ENCODE assay signal across 1 cellular context in genomic region chr2:101064868-101065549, GRCh38.
A peak's percentile ranks its signal among the peaks of the same experiment; 100 is the strongest.
TF ChIP-seq lines count a peak whose summit lies in the region.

No MANE protein-coding gene starts in this region.

TF ChIP-seq in HepG2, 621 proteins besides CTCF, POLR2A, EP300 and RAD21 (continued from another document and continues in another):
- no peak for TF ChIP-seq TIGD3 (CRISPR knock-in tag; IDR thresholded peaks at IDR 0.05; ENCODE audit: borderline replicate concordance)
- peak; percentile 57; the same call in 1 of the 2 replicates for TF ChIP-seq IKZF5 (CRISPR knock-in tag; IDR thresholded peaks at IDR 0.05)
- 0 out of 2 replicates have a peak, but pooled peaks have one; percentile 29 for TF ChIP-seq SNAPC2 (CRISPR knock-in tag; IDR thresholded peaks at IDR 0.05)
- peak; percentile 69 for TF ChIP-seq TFAP4 (IDR thresholded peaks at IDR 0.05; ENCODE audit: borderline replicate concordance, low read depth)
- no peak for TF ChIP-seq PHF20 (CRISPR knock-in tag; IDR thresholded peaks at IDR 0.05)
- TF ChIP-seq ZUFSP (CRISPR knock-in tag; IDR thresholded peaks at IDR 0.05; ENCODE audit: borderline replicate concordance), result no peak
- TF ChIP-seq DPF2 (CRISPR knock-in tag; IDR thresholded peaks at IDR 0.05; ENCODE audit: borderline replicate concordance, low read depth), result peak; percentile 85
- peak; percentile 49 for TF ChIP-seq ZNF781 (CRISPR knock-in tag; IDR thresholded peaks at IDR 0.05; ENCODE audit: borderline replicate concordance, not compliant biosample characterization)
- TF ChIP-seq ZNF580 (CRISPR knock-in tag; IDR thresholded peaks at IDR 0.05; ENCODE audit: borderline replicate concordance, low read depth), result peak; percentile 54; the same call in 1 of the 2 replicates
- TF ChIP-seq ZNF772 (CRISPR knock-in tag; IDR thresholded peaks at IDR 0.05), result no peak
- no peak for TF ChIP-seq ZNF501 (CRISPR knock-in tag; IDR thresholded peaks at IDR 0.05)
- TF ChIP-seq SP1 (IDR thresholded peaks at IDR 0.05), result no peak
- TF ChIP-seq SP1 (CRISPR knock-in tag; IDR thresholded peaks at IDR 0.05), result no peak
- TF ChIP-seq TGIF2 (CRISPR knock-in tag; IDR thresholded peaks at IDR 0.05), result peak; percentile 69
- TF ChIP-seq CREM (IDR thresholded peaks at IDR 0.05), result peak; percentile 87
- no peak for TF ChIP-seq CREM (CRISPR knock-in tag; IDR thresholded peaks at IDR 0.05)
- TF ChIP-seq TBP (CRISPR knock-in tag; IDR thresholded peaks at IDR 0.05), result no peak
- peak; percentile 94 for TF ChIP-seq HNF1A (IDR thresholded peaks at IDR 0.05; ENCODE audit: low read depth)
- TF ChIP-seq HNF1A (CRISPR knock-in tag; IDR thresholded peaks at IDR 0.05; ENCODE audit: borderline replicate concordance), result peak; percentile 98
- no peak for TF ChIP-seq CAMTA2 (CRISPR knock-in tag; IDR thresholded peaks at IDR 0.05; ENCODE audit: borderline replicate concordance)
- TF ChIP-seq TEAD2 (CRISPR knock-in tag; IDR thresholded peaks at IDR 0.05), result no peak
- no peak for TF ChIP-seq MAFG (CRISPR knock-in tag; IDR thresholded peaks at IDR 0.05)
- TF ChIP-seq NKX3-1 (CRISPR knock-in tag; IDR thresholded peaks at IDR 0.05), result no peak
- peak; percentile 31; the same call in 1 of the 2 replicates for TF ChIP-seq ZNF512B (CRISPR knock-in tag; IDR thresholded peaks at IDR 0.05; ENCODE audit: borderline replicate concordance)
- peak; percentile 77; the same call in 1 of the 2 replicates for TF ChIP-seq FOXJ3 (CRISPR knock-in tag; IDR thresholded peaks at IDR 0.05; ENCODE audit: borderline replicate concordance)
- TF ChIP-seq ZSCAN12 (CRISPR knock-in tag; IDR thresholded peaks at IDR 0.05), result no peak
- no peak; the same call in 1 of the 2 replicates for TF ChIP-seq SAFB2 (CRISPR knock-in tag; IDR thresholded peaks at IDR 0.05; ENCODE audit: borderline replicate concordance, low read depth)
- no peak for TF ChIP-seq LBX2 (CRISPR knock-in tag; IDR thresholded peaks at IDR 0.05; ENCODE audit: borderline replicate concordance)
- TF ChIP-seq ZNF652 (CRISPR knock-in tag; IDR thresholded peaks at IDR 0.05; ENCODE audit: borderline replicate concordance, low read depth), result peak; percentile 52; the same call in 1 of the 2 replicates
- TF ChIP-seq NFE2L1 (CRISPR knock-in tag; IDR thresholded peaks at IDR 0.05; ENCODE audit: borderline replicate concordance), result no peak
- TF ChIP-seq TFDP1 (CRISPR knock-in tag; IDR thresholded peaks at IDR 0.05; ENCODE audit: borderline replicate concordance), result no peak; the same call in 1 of the 2 replicates
- peak; percentile 64 for TF ChIP-seq POLR2G (IDR thresholded peaks at IDR 0.05; ENCODE audit: low read depth, low read length)
- TF ChIP-seq SSRP1 (CRISPR knock-in tag; IDR thresholded peaks at IDR 0.05), result no peak
- no peak for TF ChIP-seq ATF5 (CRISPR knock-in tag; IDR thresholded peaks at IDR 0.05; ENCODE audit: low read depth)
- no peak for TF ChIP-seq NFATC3 (CRISPR knock-in tag; IDR thresholded peaks at IDR 0.05)
- TF ChIP-seq TBL1XR1 (IDR thresholded peaks at IDR 0.05; ENCODE audit: borderline replicate concordance, low read length, partially characterized antibody), result peak; percentile 74
- no peak; the same call in none of the 2 replicates for TF ChIP-seq FOXA3 (CRISPR knock-in tag; IDR thresholded peaks at IDR 0.05)
- no peak for TF ChIP-seq NONO (IDR thresholded peaks at IDR 0.05)
- TF ChIP-seq NONO (CRISPR knock-in tag; conservative IDR thresholded peaks at IDR 0.05), result no peak
- TF ChIP-seq THAP11 (CRISPR knock-in tag; IDR thresholded peaks at IDR 0.05), result 0 out of 2 replicates have a peak, but pooled peaks have one; percentile 23
- TF ChIP-seq GATAD1 (CRISPR knock-in tag; IDR thresholded peaks at IDR 0.05), result no peak; the same call in 1 of the 2 replicates
- TF ChIP-seq ZNF329 (CRISPR knock-in tag; IDR thresholded peaks at IDR 0.05; ENCODE audit: low read depth), result no peak
- TF ChIP-seq RARA (CRISPR knock-in tag; IDR thresholded peaks at IDR 0.05), result peak; percentile 63
- no peak for TF ChIP-seq CBFB (CRISPR knock-in tag; IDR thresholded peaks at IDR 0.05)
- no peak for TF ChIP-seq TRIM24 (CRISPR knock-in tag; IDR thresholded peaks at IDR 0.05)
- no peak for TF ChIP-seq ZNF124 (CRISPR knock-in tag; IDR thresholded peaks at IDR 0.05)
- no peak for TF ChIP-seq ZZZ3 (CRISPR knock-in tag; IDR thresholded peaks at IDR 0.05; ENCODE audit: borderline replicate concordance)
- no peak for TF ChIP-seq ELF1 (CRISPR knock-in tag; IDR thresholded peaks at IDR 0.05)
- TF ChIP-seq HINFP (CRISPR knock-in tag; IDR thresholded peaks at IDR 0.05; ENCODE audit: low read depth), result no peak
